ENCODE assay signal across 1 cellular context in genomic region chr1:99731384-99731783, GRCh38.
TF ChIP-seq lines count a peak whose summit lies in the region.

No MANE protein-coding gene starts in this region.

TF ChIP-seq in GM12878, 131 proteins besides CTCF, POLR2A, EP300 and RAD21 (continues in another document):
- TF ChIP-seq NKRF (conservative IDR thresholded peaks at IDR 0.05) (no peak), POLR2AphosphoS5 (IDR thresholded peaks at IDR 0.05; ENCODE audit: low read length) (no peak), RB1 (IDR thresholded peaks at IDR 0.05; ENCODE audit: borderline replicate concordance) (no peak), RBBP5 (conservative IDR thresholded peaks at IDR 0.05) (no peak), FOXM1 (IDR thresholded peaks at IDR 0.05; ENCODE audit: low read depth, low read length) (0 out of 2 replicates have a peak, but pooled peaks have one; percentile 39), E2F8 (IDR thresholded peaks at IDR 0.05; ENCODE audit: low read depth, partially characterized antibody) (no peak), STAT1 (conservative IDR thresholded peaks at IDR 0.05) (no peak), ZNF217 (IDR thresholded peaks at IDR 0.05) (no peak), CBFB (IDR thresholded peaks at IDR 0.05; ENCODE audit: low read depth) (no peak), LARP7 (IDR thresholded peaks at IDR 0.05) (no peak), PML (IDR thresholded peaks at IDR 0.05; ENCODE audit: low read length) (no peak), PAX8 (IDR thresholded peaks at IDR 0.05) (no peak), CHD4 (IDR thresholded peaks at IDR 0.05) (no peak), MXI1 (IDR thresholded peaks at IDR 0.05; ENCODE audit: low read depth, low read length) (no peak), JUNB (IDR thresholded peaks at IDR 0.05) (peak; percentile 77), RCOR1 (conservative IDR thresholded peaks at IDR 0.05; ENCODE audit: low read depth, low read length) (no peak), ZNF687 (IDR thresholded peaks at IDR 0.05) (no peak), FOS (IDR thresholded peaks at IDR 0.05; ENCODE audit: borderline replicate concordance, extremely low read depth, insufficient read length) (no peak), ZSCAN29 (IDR thresholded peaks at IDR 0.05) (no peak), TAF1 (IDR thresholded peaks at IDR 0.05; ENCODE audit: borderline replicate concordance, low read depth, low read length) (no peak), TCF12 (IDR thresholded peaks at IDR 0.05; ENCODE audit: low read depth, low read length) (no peak), RUNX3 (IDR thresholded peaks at IDR 0.05; ENCODE audit: low read length) (peak; percentile 23; the same call in 1 of the 2 replicates), YBX1 (IDR thresholded peaks at IDR 0.05) (no peak), EZH2 (IDR thresholded peaks at IDR 0.05; ENCODE audit: borderline replicate concordance, control insufficient read depth, low read depth, low read length) (no peak), ZNF592 (IDR thresholded peaks at IDR 0.05) (no peak), ZNF207 (IDR thresholded peaks at IDR 0.05; ENCODE audit: borderline replicate concordance) (no peak), PRDM15 (CRISPR knock-in tag; IDR thresholded peaks at IDR 0.05) (no peak), NFIC (IDR thresholded peaks at IDR 0.05; ENCODE audit: low read depth, low read length) (peak; percentile 57; the same call in 1 of the 2 replicates), SIN3A (IDR thresholded peaks at IDR 0.05; ENCODE audit: low read depth, low read length) (no peak), TARDBP (IDR thresholded peaks at IDR 0.05; ENCODE audit: borderline replicate concordance) (no peak), SKIL (IDR thresholded peaks at IDR 0.05; ENCODE audit: low read depth, poor library complexity, severe bottlenecking) (no peak), ESRRA (IDR thresholded peaks at IDR 0.05; ENCODE audit: low read length) (no peak), CHD1 (IDR thresholded peaks at IDR 0.05; ENCODE audit: low read depth, low read length) (no peak), HSF1 (IDR thresholded peaks at IDR 0.05; ENCODE audit: low read depth, low read length) (no peak), EED (IDR thresholded peaks at IDR 0.05; ENCODE audit: low read depth) (no peak), ATF2 (IDR thresholded peaks at IDR 0.05; ENCODE audit: low read length) (peak; percentile 17; the same call in 1 of the 2 replicates), RAD51 (IDR thresholded peaks at IDR 0.05) (no peak), TCF7 (IDR thresholded peaks at IDR 0.05; ENCODE audit: borderline replicate concordance) (no peak)
- TF ChIP-seq, protein P1, sequence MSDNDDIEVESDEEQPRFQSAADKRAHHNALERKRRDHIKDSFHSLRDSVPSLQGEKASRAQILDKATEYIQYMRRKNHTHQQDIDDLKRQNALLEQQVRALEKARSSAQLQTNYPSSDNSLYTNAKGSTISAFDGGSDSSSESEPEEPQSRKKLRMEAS (IDR thresholded peaks at IDR 0.05; ENCODE audit: low read depth, low read length) = no peak
